In genomic region chr18:46398005-46398404, GRCh38 we compare ENCODE assay signal across 18 cellular contexts.
A peak's percentile ranks its signal among the peaks of the same experiment; 100 is the strongest.
DNase-seq lines count a peak whose midpoint lies in the region; ATAC-seq and TF ChIP-seq lines count a peak whose summit lies in the region.
"Had no signal": no experiment of that assay in that cellular context is flagged by ENCODE, and none has a peak within 500 bp of the region (broad histone marks: within the 10 kb centered on the region; RNA-seq: fewer than 3 reads in every experiment).

No MANE protein-coding gene starts in this region.

- no peaks in the 10 kb centered on the region for H3K4me1 ChIP-seq in H9 (ENCODE audit: insufficient read depth, low read length)
- peaks cover 0 to 6% of the 10 kb centered on the region in 2 donors for H3K4me1 ChIP-seq in neuronal stem cell (ENCODE audit: control insufficient read depth in 2 of 2, insufficient read depth in 1 of 2, low read depth in 1 of 2, low read length in 2 of 2)

- no peaks in the 10 kb centered on the region for H3K79me1 ChIP-seq in H9 (ENCODE audit: insufficient read depth, low read depth, low read length, poor library complexity, severe bottlenecking)
- peaks cover 17% of the 10 kb centered on the region for H3K79me1 ChIP-seq in neuronal stem cell (ENCODE audit: low read depth, low read length)

- H3K9ac ChIP-seq in H9 (ENCODE audit: extremely low read depth, insufficient read length, low read length) = no peak overlapping the region
- H3K9ac ChIP-seq in neuronal stem cell (ENCODE audit: low read depth, low read length, poor library complexity) = peak overlapping the region; percentile 82
- H3K9ac ChIP-seq: SK-N-SH had no signal

- H3K4me3 Mint-ChIP-seq in H9 = no peak overlapping the region; a peak in 1 of 5 replicates
- H3K4me3 Mint-ChIP-seq in effector memory CD8-positive, alpha-beta T cell = peak overlapping the region; percentile 0 to 3

- ATAC-seq in effector memory CD8-positive, alpha-beta T cell (replicated peaks) = peak; percentile 70

- H2BK15ac ChIP-seq in H9 (ENCODE audit: low read depth, low read length) = no peak overlapping the region
- no peak overlapping the region for H2BK15ac ChIP-seq in neuronal stem cell (ENCODE audit: low read length)

- H3K9me3 Mint-ChIP-seq in H9 = no peaks in the 10 kb centered on the region
- peaks cover 0 to 18% of the 10 kb centered on the region in 2 donors for H3K9me3 Mint-ChIP-seq in effector memory CD8-positive, alpha-beta T cell

- TF ChIP-seq CTCF in H9 (conservative IDR thresholded peaks at IDR 0.05) = no peak

- peak overlapping the region; percentile 2 for H4K5ac ChIP-seq in H9 (ENCODE audit: insufficient read length, low read depth, low read length)

- H2BK12ac ChIP-seq in H9 (ENCODE audit: insufficient read length, low read depth, low read length) (no peak overlapping the region), neuronal stem cell (ENCODE audit: low read length) (peak overlapping the region; percentile 17)

- H3K27me3 ChIP-seq in H9 (ENCODE audit: insufficient read depth, low read length) (no peaks in the 10 kb centered on the region), neuronal stem cell (ENCODE audit: control insufficient read depth in 3 of 3, insufficient read depth in 3 of 3, low read depth in 1 of 3, low read length in 3 of 3) (no peaks in the 10 kb centered on the region)

- H3K27ac Mint-ChIP-seq in H9 = peak overlapping the region in 1 of 3 experiments; percentile 8; a peak in 2 of 7 replicates
- peak overlapping the region; percentile 27 to 51 for H3K27ac Mint-ChIP-seq in effector memory CD8-positive, alpha-beta T cell

- DNase-seq in DMS53 (lab: John Stamatoyannopoulos, UW) (peak; percentile 44), DMS53 treated with DMSO at 0.1 percent for 48 hours (lab: John Stamatoyannopoulos, UW; ENCODE audit: unreplicated experiment) (no peak), H9 (no peak), neuronal stem cell (ENCODE audit: low spot score) (no peak), NCI-H187 treated with DMSO at 0.1 percent for 48 hours (lab: John Stamatoyannopoulos, UW) (no peak)
- peak; percentile 4 to 12 (median 8) for DNase-seq in effector memory CD8-positive, alpha-beta T cell
- DNase-seq in activated CD8-positive, alpha-beta memory T cell treated with anti-CD3 and anti-CD28 coated beads, Interleukin-2, amount 50 U/mL, for 4 hours = no peak
- no peak for DNase-seq in activated naive CD4-positive, alpha-beta T cell (lab: John Stamatoyannopoulos, UW)
- DNase-seq: DND-41, GDM1, GOT3, NCI-H2081, NCI-H774, Right ventricle myocardium superior, SK-N-SH, T-helper 1 cell had no signal

- no peaks in the 10 kb centered on the region; the same call in 1 of the 2 replicates for H3K27me3 Mint-ChIP-seq in H9 (ENCODE audit: low read depth)
- H3K27me3 Mint-ChIP-seq in effector memory CD8-positive, alpha-beta T cell = peaks cover 0 to 3% of the 10 kb centered on the region in 2 donors

- no peak overlapping the region for H4K8ac ChIP-seq in H9 (replicated peaks; ENCODE audit: insufficient read length, low read depth, low read length)
- no peak overlapping the region for H4K8ac ChIP-seq in neuronal stem cell (ENCODE audit: low read depth, low read length)

- no peak overlapping the region for H2AK5ac ChIP-seq in H9 (ENCODE audit: insufficient read length, low read length)
- H2AK5ac ChIP-seq in neuronal stem cell (ENCODE audit: low read depth, low read length) = no peak overlapping the region

- H3K4me2 ChIP-seq in H9 (ENCODE audit: insufficient read depth, insufficient read length, low read length) (no peak overlapping the region), neuronal stem cell (ENCODE audit: insufficient read depth, low read length, poor library complexity, severe bottlenecking) (no peak overlapping the region)
- H3K4me2 ChIP-seq: SK-N-SH had no signal

- no peaks in the 10 kb centered on the region for H3K9me3 ChIP-seq in H9 (ENCODE audit: control insufficient read depth, low read depth, low read length)
- H3K9me3 ChIP-seq in neuronal stem cell (replicated peaks in 1 of 2; ENCODE audit: control insufficient read depth in 2 of 2, insufficient read depth in 1 of 2, low read depth in 1 of 2, low read length in 2 of 2) = peaks cover 0 to 2% of the 10 kb centered on the region in 2 donors
- H3K9me3 ChIP-seq: SK-N-SH had no signal

- H3K23ac ChIP-seq in H9 (ENCODE audit: insufficient read length, low read depth, low read length) (no peak overlapping the region), neuronal stem cell (ENCODE audit: low read depth, low read length, poor library complexity) (peak overlapping the region; percentile 92)

- H3K4me3 ChIP-seq in neuronal stem cell (ENCODE audit: low read length in 2 of 2) = peak overlapping the region in 1 of 2 donors; percentile 53

- peaks cover 3 to 5% of the 10 kb centered on the region in 2 donors for H3K36me3 ChIP-seq in neuronal stem cell (replicated peaks in 1 of 2; ENCODE audit: control insufficient read depth in 2 of 2, insufficient read depth in 2 of 2, low read length in 2 of 2)

- no peaks in the 10 kb centered on the region for H3K23me2 ChIP-seq in H9 (ENCODE audit: insufficient read length, low read depth, low read length, poor library complexity, severe bottlenecking)

- no peak overlapping the region for H3K14ac ChIP-seq in H9 (ENCODE audit: insufficient read depth, low read length)
- peak overlapping the region; percentile 43 for H3K14ac ChIP-seq in neuronal stem cell (ENCODE audit: low read length)

- H3K4ac ChIP-seq in H9 (ENCODE audit: low read depth, low read length) = no peak overlapping the region
- H3K4ac ChIP-seq in neuronal stem cell (ENCODE audit: low read length) = peak overlapping the region; percentile 80

- WGBS in H9 (ENCODE audit: extremely low coverage, insufficient read length, low lambda C conversion rate) = no CpG with 5 or more reads among the region's 7 CpGs
- no CpG with 5 or more reads among the region's 7 CpGs for WGBS in neuronal stem cell (ENCODE audit: extremely low coverage in 2 of 2, insufficient read length in 2 of 2, insufficient replicate concordance in 1 of 2), 2 donors

- H2BK20ac ChIP-seq in H9 (ENCODE audit: low read depth, low read length, poor library complexity, severe bottlenecking) = no peak overlapping the region

- H3K36me3 Mint-ChIP-seq in H9 (ENCODE audit: insufficient read depth in 1 of 3, low read depth in 3 of 3) = no peaks in the 10 kb centered on the region; a peak in 2 of 7 replicates
- peaks cover 14% of the 10 kb centered on the region for H3K36me3 Mint-ChIP-seq in effector memory CD8-positive, alpha-beta T cell (ENCODE audit: insufficient read depth)

- H2BK5ac ChIP-seq in H9 (ENCODE audit: insufficient read length, low read length) (no peak overlapping the region), neuronal stem cell (ENCODE audit: low read length) (no peak overlapping the region)

- no peak overlapping the region for H3T11ph ChIP-seq in H9 (ENCODE audit: low read length)

- H4K91ac ChIP-seq in H9 (ENCODE audit: insufficient read length, low read depth, low read length) (no peak overlapping the region), neuronal stem cell (ENCODE audit: low read depth, low read length, poor library complexity) (peak overlapping the region; percentile 6)

- H2BK120ac ChIP-seq in H9 (ENCODE audit: low read depth, low read length, poor library complexity, severe bottlenecking) = no peak overlapping the region
- H2BK120ac ChIP-seq in neuronal stem cell (ENCODE audit: low read depth, low read length) = no peak overlapping the region

- 0 out of 4 replicates have a peak, but pooled peaks cover 0 to 3% of the 10 kb centered on the region in 2 experiments for H3K4me1 Mint-ChIP-seq in H9
- peaks cover 19 to 33% of the 10 kb centered on the region in 2 donors for H3K4me1 Mint-ChIP-seq in effector memory CD8-positive, alpha-beta T cell (ENCODE audit: low read depth in 2 of 2)

- no peaks in the 10 kb centered on the region for H4K20me1 ChIP-seq in H9 (ENCODE audit: control insufficient read depth, insufficient read depth, insufficient read length)

- H2AFZ ChIP-seq in H9 (ENCODE audit: low read length) (no peak overlapping the region), neuronal stem cell (ENCODE audit: low read length) (no peak overlapping the region)

- H3K56ac ChIP-seq in H9 (ENCODE audit: insufficient read length, low read depth, low read length) = no peak overlapping the region

- H3K27ac ChIP-seq in H9 (ENCODE audit: insufficient read length, low read depth, low read length) (no peak overlapping the region), neuronal stem cell (replicated peaks; ENCODE audit: low read length) (no peak overlapping the region)
- H3K27ac ChIP-seq: 22Rv1, C4-2B had no signal

- H3K18ac ChIP-seq in H9 (ENCODE audit: insufficient read length, low read depth, low read length) (no peak overlapping the region), neuronal stem cell (ENCODE audit: low read length) (peak overlapping the region; percentile 45)

- H3K79me2 ChIP-seq in H9 (ENCODE audit: insufficient read depth, low read length) = no peaks in the 10 kb centered on the region

Comparison
In these comparisons a context has a peak if more than half of its experiments do, and no peak if none do; other contexts are left out.
1. DNase-seq: peak in DMS53 (single experiment) and effector memory CD8-positive, alpha-beta T cell (3 of 3); none in DMS53 treated with DMSO at 0.1 percent for 48 hours (single experiment), H9 (single experiment), neuronal stem cell (single experiment), activated CD8-positive, alpha-beta memory T cell treated with anti-CD3 and anti-CD28 coated beads, Interleukin-2, amount 50 U/mL, for 4 hours (single experiment), activated naive CD4-positive, alpha-beta T cell (0 of 4) and NCI-H187 treated with DMSO at 0.1 percent for 48 hours (single experiment).
2. H3K4me3 Mint-ChIP-seq: peak in effector memory CD8-positive, alpha-beta T cell (2 of 2); none in H9 (0 of 2).